In the genomic region with DNA sequence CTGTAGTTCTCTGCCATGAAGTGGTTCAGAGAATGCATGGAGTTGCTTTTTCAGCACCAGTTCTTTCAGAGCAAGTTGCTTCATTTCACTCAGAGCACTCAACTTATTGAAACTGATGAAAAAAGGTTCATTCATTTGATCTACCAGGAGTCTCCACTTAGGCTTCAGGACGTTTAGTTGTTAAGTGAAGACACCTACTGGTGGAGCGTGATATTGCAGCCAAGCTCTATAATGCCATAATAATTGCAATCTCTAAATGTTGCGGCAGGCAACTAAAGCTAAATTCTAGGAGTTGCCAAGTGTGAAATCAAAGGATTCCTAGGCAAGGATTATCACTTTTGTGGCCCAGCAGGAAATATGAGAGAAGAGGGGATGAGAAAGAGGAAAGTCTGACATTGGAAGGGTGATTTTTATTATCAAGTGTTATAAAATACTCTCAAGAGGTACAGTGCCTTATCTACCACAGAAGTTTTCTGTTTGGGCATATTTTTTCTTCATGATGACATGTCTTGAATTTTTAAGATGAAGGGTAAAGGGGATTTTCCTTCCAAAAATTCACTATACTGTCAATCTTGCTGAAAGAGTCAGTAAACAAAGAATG, we compare ENCODE assay signal across 8 cellular contexts.
DNase-seq lines count a peak whose midpoint lies in the region; ATAC-seq, FAIRE-seq and TF ChIP-seq lines count a peak whose summit lies in the region.

No MANE protein-coding gene starts in this region.

- H3K27ac ChIP-seq in suprapubic skin, result no peak overlapping the region

- peak; percentile 71 for TF ChIP-seq CTCF in GM13977 (IDR thresholded peaks at IDR 0.05; ENCODE audit: extremely low read depth, insufficient read depth, missing control alignments)
- peak; percentile 23 to 55 for TF ChIP-seq CTCF in suprapubic skin (IDR thresholded peaks at IDR 0.05)

- peak; percentile 73 for DNase-seq in CD1c-positive myeloid dendritic cell (ENCODE audit: extremely low spot score)
- DNase-seq in GM13977 (ENCODE audit: low spot score), result no peak
- peak; percentile 32 for DNase-seq in glomerular visceral epithelial cell (ENCODE audit: extremely low spot score)
- DNase-seq in suprapubic skin (ENCODE audit: low spot score in 2 of 2), result no peak
- no peak for DNase-seq in cerebellum (ENCODE audit: low spot score)
- DNase-seq in central memory CD4-positive, alpha-beta T cell, result no peak

- H3K36me3 ChIP-seq in suprapubic skin, result peaks cover 38% of the 10 kb centered on the region

- WGBS in suprapubic skin, result 57% methylated on average over 3 of the region's 3 CpGs

- ATAC-seq in HG02642 (IDR thresholded peaks at IDR 0.05; ENCODE audit: poor library complexity, unreplicated experiment), result no peak

- no peaks in the 10 kb centered on the region for H3K4me1 ChIP-seq in suprapubic skin

- in situ Hi-C loops in GM13977 (cut with MboI; ENCODE audit: low pct_unique_long_range_greater_than_20kb, low sequenced_read_pairs, unreplicated experiment), result no loop called here

- no peak overlapping the region for H3K4me3 ChIP-seq in suprapubic skin

- TF ChIP-seq EP300 in suprapubic skin (IDR thresholded peaks at IDR 0.05), result no peak

- no peak for TF ChIP-seq POLR2A in suprapubic skin (IDR thresholded peaks at IDR 0.05)

- no peaks in the 10 kb centered on the region for H3K27me3 ChIP-seq in suprapubic skin

- peak; percentile 20 for FAIRE-seq in TTC549 (lab: Jason Lieb, UNC)

- no peaks in the 10 kb centered on the region for H3K9me3 ChIP-seq in suprapubic skin

Comparison
In these comparisons a context has a peak if more than half of its experiments do, and no peak if none do; other contexts are left out.
1. DNase-seq: peak in CD1c-positive myeloid dendritic cell (single experiment) and glomerular visceral epithelial cell (single experiment); none in GM13977 (single experiment), suprapubic skin (0 of 2), cerebellum (single experiment) and central memory CD4-positive, alpha-beta T cell (single experiment).